In genomic region chr1:49026230-49026811, GRCh38 we compare ENCODE assay signal across 29 cellular contexts.
"Had no signal": no experiment of that assay in that cellular context is flagged by ENCODE, and none has a peak within 500 bp of the region (broad histone marks: within the 10 kb centered on the region; RNA-seq: fewer than 3 reads in every experiment).

No MANE protein-coding gene starts in this region.

- H3K27ac ChIP-seq: breast epithelium, colonic mucosa, Peyer's patch, RWPE1, SJCRH30 had no signal

- H3K27me3 ChIP-seq: breast epithelium, colonic mucosa, Peyer's patch, SJCRH30 had no signal

- H3K9me3 ChIP-seq: colonic mucosa, Peyer's patch, SJCRH30 had no signal

- DNase-seq: activated CD4-positive, alpha-beta T cell treated with anti-CD3 and anti-CD28 coated beads for 48 hours; activated CD4-positive, alpha-beta T cell treated with anti-CD3 and anti-CD28 coated beads, Interleukin-2, amount 50 U/mL, for 4 hours; activated CD4-positive, CD25-positive, alpha-beta regulatory T cell treated with anti-CD3 and anti-CD28 coated beads, Interleukin-2, amount 50 U/mL, for 72 hours; activated CD8-positive, alpha-beta memory T cell treated with anti-CD3 and anti-CD28 coated beads, Interleukin-2, amount 50 U/mL, for 48 hours; activated CD8-positive, alpha-beta T cell treated with anti-CD3 and anti-CD28 coated beads, Interleukin-2, amount 10 ng/mL, durations not matched to agents 7 days and 5 days; activated effector memory CD4-positive, alpha-beta T cell treated with Interleukin-2 at 50 U/mL for 16 hours; activated naive CD4-positive, alpha-beta T cell; activated T-cell treated with anti-CD3 and anti-CD28 coated beads, Interleukin-2, amount 50 U/mL, for 24 hours; aorta; caudate nucleus; colonic mucosa; MV-4-11; NCI-H1092 treated with DMSO at 0.1 percent for 48 hours; NCI-H1417 treated with DMSO at 0.1 percent for 48 hours; NCI-H1694; NCI-H2029; NCI-H345; NCI-H510A; NCI-H526 treated with DMSO at 0.1 percent for 48 hours; NK-92 treated with Interleukin-12 subunit alpha and Interleukin-12 subunit beta, amount 100 ng/mL, for 24 hours; OCI-M1; Peyer's patch; Right ventricle myocardium superior; SJCRH30; T-helper 17 cell; T-helper 9 cell had no signal

- ATAC-seq: activated CD8-positive, alpha-beta T cell treated with anti-CD3 and anti-CD28 coated beads, Interleukin-2, amount 10 ng/mL, durations not matched to agents 7 days and 5 days; T-helper 17 cell; WTC11 had no signal

- H3K4me3 ChIP-seq: breast epithelium, colonic mucosa, Peyer's patch, SJCRH30 had no signal

- H3K36me3 ChIP-seq: breast epithelium, colonic mucosa, Peyer's patch, SJCRH30 had no signal

- H3K4me1 ChIP-seq: breast epithelium, colonic mucosa, Peyer's patch, SJCRH30 had no signal
